1 cellular context compared by ENCODE assay signal in the genomic region with DNA sequence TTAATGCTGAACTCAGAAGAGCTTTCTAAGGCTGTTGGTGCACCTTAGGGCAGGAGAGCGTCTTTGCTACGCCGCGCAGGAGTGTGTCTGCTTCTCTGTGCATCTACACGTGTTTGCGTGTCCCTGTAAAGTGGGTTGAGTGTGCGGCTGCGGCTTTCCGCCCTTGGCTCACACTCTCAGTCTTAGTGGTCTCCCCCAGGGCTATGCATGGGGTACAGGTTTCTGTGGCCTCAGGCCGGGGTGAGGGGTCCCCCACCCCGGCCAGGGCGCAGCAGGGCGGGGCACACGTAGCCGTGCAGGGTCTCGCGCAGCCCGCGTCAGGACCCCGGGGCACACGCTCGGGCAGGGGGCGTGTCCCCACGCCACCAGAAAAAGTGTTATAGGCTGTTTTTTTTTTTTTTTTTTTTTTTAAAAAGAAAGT.
TF ChIP-seq lines count a peak whose summit lies in the region.

No MANE protein-coding gene starts in this region.

TF ChIP-seq in A549, 52 proteins besides CTCF, POLR2A, EP300 and RAD21 (continued from another document):
- TF ChIP-seq, protein P1, sequence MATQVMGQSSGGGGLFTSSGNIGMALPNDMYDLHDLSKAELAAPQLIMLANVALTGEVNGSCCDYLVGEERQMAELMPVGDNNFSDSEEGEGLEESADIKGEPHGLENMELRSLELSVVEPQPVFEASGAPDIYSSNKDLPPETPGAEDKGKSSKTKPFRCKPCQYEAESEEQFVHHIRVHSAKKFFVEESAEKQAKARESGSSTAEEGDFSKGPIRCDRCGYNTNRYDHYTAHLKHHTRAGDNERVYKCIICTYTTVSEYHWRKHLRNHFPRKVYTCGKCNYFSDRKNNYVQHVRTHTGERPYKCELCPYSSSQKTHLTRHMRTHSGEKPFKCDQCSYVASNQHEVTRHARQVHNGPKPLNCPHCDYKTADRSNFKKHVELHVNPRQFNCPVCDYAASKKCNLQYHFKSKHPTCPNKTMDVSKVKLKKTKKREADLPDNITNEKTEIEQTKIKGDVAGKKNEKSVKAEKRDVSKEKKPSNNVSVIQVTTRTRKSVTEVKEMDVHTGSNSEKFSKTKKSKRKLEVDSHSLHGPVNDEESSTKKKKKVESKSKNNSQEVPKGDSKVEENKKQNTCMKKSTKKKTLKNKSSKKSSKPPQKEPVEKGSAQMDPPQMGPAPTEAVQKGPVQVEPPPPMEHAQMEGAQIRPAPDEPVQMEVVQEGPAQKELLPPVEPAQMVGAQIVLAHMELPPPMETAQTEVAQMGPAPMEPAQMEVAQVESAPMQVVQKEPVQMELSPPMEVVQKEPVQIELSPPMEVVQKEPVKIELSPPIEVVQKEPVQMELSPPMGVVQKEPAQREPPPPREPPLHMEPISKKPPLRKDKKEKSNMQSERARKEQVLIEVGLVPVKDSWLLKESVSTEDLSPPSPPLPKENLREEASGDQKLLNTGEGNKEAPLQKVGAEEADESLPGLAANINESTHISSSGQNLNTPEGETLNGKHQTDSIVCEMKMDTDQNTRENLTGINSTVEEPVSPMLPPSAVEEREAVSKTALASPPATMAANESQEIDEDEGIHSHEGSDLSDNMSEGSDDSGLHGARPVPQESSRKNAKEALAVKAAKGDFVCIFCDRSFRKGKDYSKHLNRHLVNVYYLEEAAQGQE (IDR thresholded peaks at IDR 0.05) = peak; percentile 39; the same call in 1 of the 2 replicates
- TF ChIP-seq, protein P2, sequence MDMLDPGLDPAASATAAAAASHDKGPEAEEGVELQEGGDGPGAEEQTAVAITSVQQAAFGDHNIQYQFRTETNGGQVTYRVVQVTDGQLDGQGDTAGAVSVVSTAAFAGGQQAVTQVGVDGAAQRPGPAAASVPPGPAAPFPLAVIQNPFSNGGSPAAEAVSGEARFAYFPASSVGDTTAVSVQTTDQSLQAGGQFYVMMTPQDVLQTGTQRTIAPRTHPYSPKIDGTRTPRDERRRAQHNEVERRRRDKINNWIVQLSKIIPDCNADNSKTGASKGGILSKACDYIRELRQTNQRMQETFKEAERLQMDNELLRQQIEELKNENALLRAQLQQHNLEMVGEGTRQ (IDR thresholded peaks at IDR 0.05) = no peak
- TF ChIP-seq RFX5 (IDR thresholded peaks at IDR 0.05) (no peak), KDM5A (IDR thresholded peaks at IDR 0.05) (no peak), KDM1A (IDR thresholded peaks at IDR 0.05; ENCODE audit: low read depth) (no peak), CHD2 (IDR thresholded peaks at IDR 0.05; ENCODE audit: low read length, partially characterized antibody) (no peak)
- TF ChIP-seq, protein P3, sequence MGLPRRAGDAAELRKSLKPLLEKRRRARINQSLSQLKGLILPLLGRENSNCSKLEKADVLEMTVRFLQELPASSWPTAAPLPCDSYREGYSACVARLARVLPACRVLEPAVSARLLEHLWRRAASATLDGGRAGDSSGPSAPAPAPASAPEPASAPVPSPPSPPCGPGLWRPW (IDR thresholded peaks at IDR 0.05) = no peak
- TF ChIP-seq, protein P4, sequence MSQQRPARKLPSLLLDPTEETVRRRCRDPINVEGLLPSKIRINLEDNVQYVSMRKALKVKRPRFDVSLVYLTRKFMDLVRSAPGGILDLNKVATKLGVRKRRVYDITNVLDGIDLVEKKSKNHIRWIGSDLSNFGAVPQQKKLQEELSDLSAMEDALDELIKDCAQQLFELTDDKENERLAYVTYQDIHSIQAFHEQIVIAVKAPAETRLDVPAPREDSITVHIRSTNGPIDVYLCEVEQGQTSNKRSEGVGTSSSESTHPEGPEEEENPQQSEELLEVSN (IDR thresholded peaks at IDR 0.05; ENCODE audit: borderline replicate concordance, low read depth) = 0 out of 2 replicates have a peak, but pooled peaks have one; percentile 11
